Comparison of ENCODE assay signal across 1 cellular context in genomic region chr22:41091139-41092022, GRCh38.
TF ChIP-seq lines count a peak whose summit lies in the region.

No MANE protein-coding gene starts in this region.

TF ChIP-seq in HepG2, 621 proteins besides CTCF, POLR2A, EP300 and RAD21 (continued from another document and continues in another):
- TF ChIP-seq SRSF4 (IDR thresholded peaks at IDR 0.05; ENCODE audit: low read depth, low read length, poor library complexity, severe bottlenecking) (no peak), BORCS8-MEF2B (CRISPR knock-in tag; IDR thresholded peaks at IDR 0.05) (peak; percentile 74), PHF5A (CRISPR knock-in tag; IDR thresholded peaks at IDR 0.05; ENCODE audit: low read depth, unreplicated experiment) (no peak), NR2F1 (CRISPR knock-in tag; IDR thresholded peaks at IDR 0.05) (no peak), ZSCAN22 (CRISPR knock-in tag; IDR thresholded peaks at IDR 0.05) (0 out of 2 replicates have a peak, but pooled peaks have one; percentile 43), ZSCAN31 (CRISPR knock-in tag; IDR thresholded peaks at IDR 0.05; ENCODE audit: low read depth) (no peak), ZC3H4 (CRISPR knock-in tag; IDR thresholded peaks at IDR 0.05; ENCODE audit: borderline replicate concordance) (no peak), SKI (IDR thresholded peaks at IDR 0.05; ENCODE audit: partially characterized antibody) (no peak), ZNF670 (CRISPR knock-in tag; IDR thresholded peaks at IDR 0.05; ENCODE audit: borderline replicate concordance) (no peak), FOXK2 (IDR thresholded peaks at IDR 0.05) (peak; percentile 78), PRMT3 (CRISPR knock-in tag; IDR thresholded peaks at IDR 0.05; ENCODE audit: borderline replicate concordance, low read depth) (no peak), ZNF24 (IDR thresholded peaks at IDR 0.05) (no peak), ZNF382 (CRISPR knock-in tag; IDR thresholded peaks at IDR 0.05; ENCODE audit: borderline replicate concordance) (no peak), ZNF761 (CRISPR knock-in tag; conservative IDR thresholded peaks at IDR 0.05) (no peak), ZNF251 (CRISPR knock-in tag; IDR thresholded peaks at IDR 0.05) (no peak), KDM5B (CRISPR knock-in tag; IDR thresholded peaks at IDR 0.05; ENCODE audit: borderline replicate concordance) (no peak; the same call in 1 of the 2 replicates), GPBP1L1 (CRISPR knock-in tag; IDR thresholded peaks at IDR 0.05) (no peak), MTA3 (CRISPR knock-in tag; IDR thresholded peaks at IDR 0.05) (no peak), ZNF367 (CRISPR knock-in tag; IDR thresholded peaks at IDR 0.05; ENCODE audit: borderline replicate concordance) (no peak), ZNF530 (CRISPR knock-in tag; IDR thresholded peaks at IDR 0.05; ENCODE audit: low read depth) (no peak), HMGA1 (CRISPR knock-in tag; conservative IDR thresholded peaks at IDR 0.05) (no peak), GLI4 (CRISPR knock-in tag; IDR thresholded peaks at IDR 0.05; ENCODE audit: borderline replicate concordance) (peak; percentile 67; the same call in 1 of the 2 replicates), ARNT2 (CRISPR knock-in tag; IDR thresholded peaks at IDR 0.05; ENCODE audit: low read depth) (peak; percentile 47; the same call in 1 of the 2 replicates), RFX5 (IDR thresholded peaks at IDR 0.05; ENCODE audit: low read depth, low read length) (no peak), SPEN (CRISPR knock-in tag; IDR thresholded peaks at IDR 0.05; ENCODE audit: low read depth) (no peak), ZNF746 (CRISPR knock-in tag; IDR thresholded peaks at IDR 0.05) (peak; percentile 45; the same call in 1 of the 2 replicates), ZNF30 (CRISPR knock-in tag; IDR thresholded peaks at IDR 0.05) (no peak), SP1 (IDR thresholded peaks at IDR 0.05) (no peak), SP1 (CRISPR knock-in tag; IDR thresholded peaks at IDR 0.05) (peak; percentile 78), WIZ (CRISPR knock-in tag; IDR thresholded peaks at IDR 0.05) (no peak), ZNF784 (CRISPR knock-in tag; IDR thresholded peaks at IDR 0.05; ENCODE audit: borderline replicate concordance) (no peak; the same call in 1 of the 2 replicates), ETV5 (CRISPR knock-in tag; IDR thresholded peaks at IDR 0.05; ENCODE audit: borderline replicate concordance) (peak; percentile 86), TEAD2 (CRISPR knock-in tag; IDR thresholded peaks at IDR 0.05) (no peak), GATAD2A (CRISPR knock-in tag; IDR thresholded peaks at IDR 0.05) (0 out of 2 replicates have a peak, but pooled peaks have one; percentile 15), ZNF792 (CRISPR knock-in tag; IDR thresholded peaks at IDR 0.05) (no peak), YEATS2 (CRISPR knock-in tag; IDR thresholded peaks at IDR 0.05; ENCODE audit: borderline replicate concordance) (peak; percentile 65), NAIF1 (CRISPR knock-in tag; IDR thresholded peaks at IDR 0.05; ENCODE audit: borderline replicate concordance) (peak; percentile 75; the same call in 1 of the 2 replicates), ZBTB4 (CRISPR knock-in tag; IDR thresholded peaks at IDR 0.05; ENCODE audit: borderline replicate concordance) (no peak), ZNF788 (CRISPR knock-in tag; IDR thresholded peaks at IDR 0.05; ENCODE audit: borderline replicate concordance) (peak; percentile 41; the same call in 1 of the 2 replicates), KLF13 (CRISPR knock-in tag; IDR thresholded peaks at IDR 0.05) (no peak), ZFP36L1 (CRISPR knock-in tag; IDR thresholded peaks at IDR 0.05) (no peak)
- TF ChIP-seq, protein P1, sequence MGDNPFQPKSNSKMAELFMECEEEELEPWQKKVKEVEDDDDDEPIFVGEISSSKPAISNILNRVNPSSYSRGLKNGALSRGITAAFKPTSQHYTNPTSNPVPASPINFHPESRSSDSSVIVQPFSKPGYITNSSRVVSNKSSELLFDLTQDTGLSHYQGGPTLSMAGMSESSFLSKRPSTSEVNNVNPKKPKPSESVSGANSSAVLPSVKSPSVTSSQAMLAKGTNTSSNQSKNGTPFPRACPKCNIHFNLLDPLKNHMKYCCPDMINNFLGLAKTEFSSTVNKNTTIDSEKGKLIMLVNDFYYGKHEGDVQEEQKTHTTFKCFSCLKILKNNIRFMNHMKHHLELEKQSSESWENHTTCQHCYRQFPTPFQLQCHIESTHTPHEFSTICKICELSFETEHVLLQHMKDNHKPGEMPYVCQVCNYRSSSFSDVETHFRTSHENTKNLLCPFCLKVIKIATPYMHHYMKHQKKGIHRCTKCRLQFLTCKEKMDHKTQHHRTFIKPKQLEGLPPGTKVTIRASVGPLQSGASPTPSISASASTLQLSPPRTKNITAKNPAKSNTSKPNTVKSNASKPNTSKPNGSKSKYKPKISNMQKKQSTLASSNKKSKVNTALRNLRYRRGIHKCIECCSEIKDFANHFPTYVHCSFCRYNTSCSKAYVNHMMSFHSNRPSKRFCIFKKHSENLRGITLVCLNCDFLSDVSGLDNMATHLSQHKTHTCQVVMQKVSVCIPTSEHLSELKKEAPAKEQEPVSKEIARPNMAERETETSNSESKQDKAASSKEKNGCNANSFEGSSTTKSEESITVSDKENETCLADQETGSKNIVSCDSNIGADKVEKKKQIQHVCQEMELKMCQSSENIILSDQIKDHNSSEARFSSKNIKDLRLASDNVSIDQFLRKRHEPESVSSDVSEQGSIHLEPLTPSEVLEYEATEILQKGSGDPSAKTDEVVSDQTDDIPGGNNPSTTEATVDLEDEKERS (CRISPR knock-in tag; IDR thresholded peaks at IDR 0.05): no peak
- TF ChIP-seq, protein P2, sequence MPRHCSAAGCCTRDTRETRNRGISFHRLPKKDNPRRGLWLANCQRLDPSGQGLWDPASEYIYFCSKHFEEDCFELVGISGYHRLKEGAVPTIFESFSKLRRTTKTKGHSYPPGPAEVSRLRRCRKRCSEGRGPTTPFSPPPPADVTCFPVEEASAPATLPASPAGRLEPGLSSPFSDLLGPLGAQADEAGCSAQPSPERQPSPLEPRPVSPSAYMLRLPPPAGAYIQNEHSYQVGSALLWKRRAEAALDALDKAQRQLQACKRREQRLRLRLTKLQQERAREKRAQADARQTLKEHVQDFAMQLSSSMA (CRISPR knock-in tag; IDR thresholded peaks at IDR 0.05): no peak
- TF ChIP-seq, protein P3, sequence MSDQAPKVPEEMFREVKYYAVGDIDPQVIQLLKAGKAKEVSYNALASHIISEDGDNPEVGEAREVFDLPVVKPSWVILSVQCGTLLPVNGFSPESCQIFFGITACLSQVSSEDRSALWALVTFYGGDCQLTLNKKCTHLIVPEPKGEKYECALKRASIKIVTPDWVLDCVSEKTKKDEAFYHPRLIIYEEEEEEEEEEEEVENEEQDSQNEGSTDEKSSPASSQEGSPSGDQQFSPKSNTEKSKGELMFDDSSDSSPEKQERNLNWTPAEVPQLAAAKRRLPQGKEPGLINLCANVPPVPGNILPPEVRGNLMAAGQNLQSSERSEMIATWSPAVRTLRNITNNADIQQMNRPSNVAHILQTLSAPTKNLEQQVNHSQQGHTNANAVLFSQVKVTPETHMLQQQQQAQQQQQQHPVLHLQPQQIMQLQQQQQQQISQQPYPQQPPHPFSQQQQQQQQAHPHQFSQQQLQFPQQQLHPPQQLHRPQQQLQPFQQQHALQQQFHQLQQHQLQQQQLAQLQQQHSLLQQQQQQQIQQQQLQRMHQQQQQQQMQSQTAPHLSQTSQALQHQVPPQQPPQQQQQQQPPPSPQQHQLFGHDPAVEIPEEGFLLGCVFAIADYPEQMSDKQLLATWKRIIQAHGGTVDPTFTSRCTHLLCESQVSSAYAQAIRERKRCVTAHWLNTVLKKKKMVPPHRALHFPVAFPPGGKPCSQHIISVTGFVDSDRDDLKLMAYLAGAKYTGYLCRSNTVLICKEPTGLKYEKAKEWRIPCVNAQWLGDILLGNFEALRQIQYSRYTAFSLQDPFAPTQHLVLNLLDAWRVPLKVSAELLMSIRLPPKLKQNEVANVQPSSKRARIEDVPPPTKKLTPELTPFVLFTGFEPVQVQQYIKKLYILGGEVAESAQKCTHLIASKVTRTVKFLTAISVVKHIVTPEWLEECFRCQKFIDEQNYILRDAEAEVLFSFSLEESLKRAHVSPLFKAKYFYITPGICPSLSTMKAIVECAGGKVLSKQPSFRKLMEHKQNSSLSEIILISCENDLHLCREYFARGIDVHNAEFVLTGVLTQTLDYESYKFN (CRISPR knock-in tag; conservative IDR thresholded peaks at IDR 0.05): no peak; the same call in none of the 2 replicates
- TF ChIP-seq, protein P4, sequence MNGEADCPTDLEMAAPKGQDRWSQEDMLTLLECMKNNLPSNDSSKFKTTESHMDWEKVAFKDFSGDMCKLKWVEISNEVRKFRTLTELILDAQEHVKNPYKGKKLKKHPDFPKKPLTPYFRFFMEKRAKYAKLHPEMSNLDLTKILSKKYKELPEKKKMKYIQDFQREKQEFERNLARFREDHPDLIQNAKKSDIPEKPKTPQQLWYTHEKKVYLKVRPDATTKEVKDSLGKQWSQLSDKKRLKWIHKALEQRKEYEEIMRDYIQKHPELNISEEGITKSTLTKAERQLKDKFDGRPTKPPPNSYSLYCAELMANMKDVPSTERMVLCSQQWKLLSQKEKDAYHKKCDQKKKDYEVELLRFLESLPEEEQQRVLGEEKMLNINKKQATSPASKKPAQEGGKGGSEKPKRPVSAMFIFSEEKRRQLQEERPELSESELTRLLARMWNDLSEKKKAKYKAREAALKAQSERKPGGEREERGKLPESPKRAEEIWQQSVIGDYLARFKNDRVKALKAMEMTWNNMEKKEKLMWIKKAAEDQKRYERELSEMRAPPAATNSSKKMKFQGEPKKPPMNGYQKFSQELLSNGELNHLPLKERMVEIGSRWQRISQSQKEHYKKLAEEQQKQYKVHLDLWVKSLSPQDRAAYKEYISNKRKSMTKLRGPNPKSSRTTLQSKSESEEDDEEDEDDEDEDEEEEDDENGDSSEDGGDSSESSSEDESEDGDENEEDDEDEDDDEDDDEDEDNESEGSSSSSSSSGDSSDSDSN (CRISPR knock-in tag; IDR thresholded peaks at IDR 0.05): peak; percentile 59
- TF ChIP-seq, protein P5, sequence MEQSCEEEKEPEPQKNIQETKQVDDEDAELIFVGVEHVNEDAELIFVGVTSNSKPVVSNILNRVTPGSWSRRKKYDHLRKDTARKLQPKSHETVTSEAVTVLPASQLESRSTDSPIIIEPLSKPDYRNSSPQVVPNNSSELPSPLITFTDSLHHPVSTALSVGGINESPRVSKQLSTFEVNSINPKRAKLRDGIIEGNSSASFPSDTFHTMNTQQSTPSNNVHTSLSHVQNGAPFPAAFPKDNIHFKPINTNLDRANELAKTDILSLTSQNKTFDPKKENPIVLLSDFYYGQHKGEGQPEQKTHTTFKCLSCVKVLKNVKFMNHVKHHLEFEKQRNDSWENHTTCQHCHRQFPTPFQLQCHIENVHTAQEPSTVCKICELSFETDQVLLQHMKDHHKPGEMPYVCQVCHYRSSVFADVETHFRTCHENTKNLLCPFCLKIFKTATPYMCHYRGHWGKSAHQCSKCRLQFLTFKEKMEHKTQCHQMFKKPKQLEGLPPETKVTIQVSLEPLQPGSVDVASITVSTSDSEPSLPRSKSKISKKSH (CRISPR knock-in tag; IDR thresholded peaks at IDR 0.05; ENCODE audit: borderline replicate concordance): no peak
